ENCODE assay signal across 26 cellular contexts in the genomic region with DNA sequence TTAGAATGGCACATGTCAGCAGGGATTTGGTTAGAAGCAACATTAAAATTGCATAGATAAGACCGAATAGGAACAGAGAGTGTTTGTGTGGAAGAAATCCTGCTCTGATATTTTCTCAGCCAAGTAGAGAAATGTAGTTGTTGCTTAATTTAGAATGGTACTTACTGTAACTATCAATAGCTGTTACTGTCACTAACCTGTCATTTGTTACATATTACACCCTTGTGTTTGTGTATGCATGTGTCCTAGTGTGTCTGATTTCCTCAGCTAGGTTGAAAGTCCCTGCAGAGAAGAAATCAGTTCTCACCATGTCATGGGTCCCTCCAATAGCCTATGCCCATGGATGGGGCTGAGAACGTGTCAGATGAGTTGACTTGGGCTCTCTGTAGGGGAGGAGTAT.
A peak's percentile ranks its signal among the peaks of the same experiment; 100 is the strongest.
DNase-seq lines count a peak whose midpoint lies in the region; ATAC-seq, FAIRE-seq and TF ChIP-seq lines count a peak whose summit lies in the region.
"Had no signal": no experiment of that assay in that cellular context is flagged by ENCODE, and none has a peak within 500 bp of the region (broad histone marks: within the 10 kb centered on the region; RNA-seq: fewer than 3 reads in every experiment).

No MANE protein-coding gene starts in this region.

- WGBS in HepG2 (ENCODE audit: low lambda C conversion rate) = 89% methylated on average over 2 of the region's 2 CpGs
- WGBS in right lobe of liver (ENCODE audit: insufficient coverage, low coverage, low lambda C conversion rate, missing lambda C conversion rate) = 8% methylated on average over 1 of the region's 2 CpGs

- H3K4me2 ChIP-seq in HepG2 (ENCODE audit: low read depth, low read length) = no peak overlapping the region
- H3K4me2 ChIP-seq: SK-N-SH had no signal

- no peak for TF ChIP-seq POLR2A in HepG2 (IDR thresholded peaks at IDR 0.05; ENCODE audit: insufficient read depth in 1 of 2, low read depth in 2 of 2, low read length in 2 of 2)
- TF ChIP-seq POLR2A in right lobe of liver (IDR thresholded peaks at IDR 0.05) = no peak

- H3K27me3 Mint-ChIP-seq in nephron (ENCODE audit: low read depth) = peaks cover under 1% of the 10 kb centered on the region
- H3K27me3 Mint-ChIP-seq in progenitor cell of endocrine pancreas = no peaks in the 10 kb centered on the region
- H3K27me3 Mint-ChIP-seq: activated CD4-positive, alpha-beta memory T cell treated with anti-CD3 and anti-CD28 coated beads for 36 hours; central memory CD8-positive, alpha-beta T cell had no signal

- peak overlapping the region; percentile 27 for H3K27ac ChIP-seq in HepG2 (ENCODE audit: extremely low read length, insufficient read depth, low read length)
- H3K27ac ChIP-seq in right lobe of liver = peak overlapping the region in 1 of 3 donors; percentile 35
- peak overlapping the region; percentile 59 for H3K27ac ChIP-seq in epithelial cell of prostate

- DNase-seq in HepG2 (ENCODE audit: low spot score) (no peak), right lobe of liver (no peak), epithelial cell of prostate (ENCODE audit: low read depth, low spot score) (no peak), GF-D8 (lab: John Stamatoyannopoulos, UW) (no peak), progenitor cell of endocrine pancreas (ENCODE audit: low spot score, unreplicated experiment) (no peak)
- DNase-seq in stimulated activated CD4-positive, alpha-beta T cell treated with anti-CD3 and anti-CD28 coated beads, Interleukin-4, amount 100 ng/mL, for 1 hour = no peak
- DNase-seq: activated CD4-positive, alpha-beta memory T cell treated with anti-CD3 and anti-CD28 coated beads for 36 hours; activated CD4-positive, CD25-positive, alpha-beta regulatory T cell; CD4-positive, CD25-positive, alpha-beta regulatory T cell; effector CD4-positive, alpha-beta T cell; kidney glomerular epithelial cell; natural killer cell; NCI-H1694 treated with DMSO at 0.1 percent for 48 hours; NCI-H748 treated with DMSO at 0.1 percent for 48 hours; SK-N-SH; stimulated activated CD4-positive, alpha-beta T cell treated with anti-CD3 and anti-CD28 coated beads, Interleukin-4, amount 100 ng/mL, for 24 hours; uterus had no signal

- FAIRE-seq in HepG2 (lab: Jason Lieb, UNC) = no peak
- FAIRE-seq: frontal cortex, GM12878 had no signal

- no peak overlapping the region for H3K9ac ChIP-seq in HepG2 (ENCODE audit: insufficient read depth, low read depth, low read length)
- H3K9ac ChIP-seq: SK-N-SH had no signal

- no peak for TF ChIP-seq EP300 in HepG2 (IDR thresholded peaks at IDR 0.05; ENCODE audit: low read depth in 2 of 2, low read length in 2 of 2)
- TF ChIP-seq EP300 in HepG2 (CRISPR knock-in tag; IDR thresholded peaks at IDR 0.05; ENCODE audit: borderline replicate concordance) = no peak

- H3K36me3 Mint-ChIP-seq in nephron (ENCODE audit: low read depth) = no peaks in the 10 kb centered on the region
- H3K36me3 Mint-ChIP-seq in progenitor cell of endocrine pancreas (ENCODE audit: insufficient read depth) = no peaks in the 10 kb centered on the region
- H3K36me3 Mint-ChIP-seq: activated CD4-positive, alpha-beta memory T cell treated with anti-CD3 and anti-CD28 coated beads for 36 hours; CD4-positive, CD25-positive, alpha-beta regulatory T cell; natural killer cell had no signal

- H4K20me1 ChIP-seq in HepG2 (ENCODE audit: insufficient read depth, low read length) = no peaks in the 10 kb centered on the region

- ATAC-seq in HepG2 (no peak), right lobe of liver (no peak), GM18907 (IDR thresholded peaks at IDR 0.05; ENCODE audit: unreplicated experiment) (no peak)
- ATAC-seq: natural killer cell, Panc1 had no signal

- H3K9me3 Mint-ChIP-seq in nephron = no peaks in the 10 kb centered on the region
- no peaks in the 10 kb centered on the region for H3K9me3 Mint-ChIP-seq in progenitor cell of endocrine pancreas (ENCODE audit: low read depth)
- H3K9me3 Mint-ChIP-seq: activated CD4-positive, alpha-beta memory T cell treated with anti-CD3 and anti-CD28 coated beads for 36 hours; CD4-positive, CD25-positive, alpha-beta regulatory T cell; central memory CD8-positive, alpha-beta T cell; natural killer cell; T-helper 2 cell treated with Interferon-gamma antibody and Interleukin-4, amounts not matched to agents 5 μg/mL and 100 μg/mL, for 36 hours had no signal

- CTCF ChIA-PET in HepG2 (lab: Yijun Ruan, JAX; ENCODE audit: low intra/inter-chr PET ratio, low total read pairs) = no interaction called here

- H3K36me3 ChIP-seq in HepG2 (replicated peaks in 1 of 2; ENCODE audit: control insufficient read depth in 1 of 2, insufficient read depth in 2 of 2, low read length in 2 of 2) (peaks cover 0 to 3% of the 10 kb centered on the region in 2 experiments; a peak in 2 of 5 replicates), right lobe of liver (no peaks in the 10 kb centered on the region)
- H3K36me3 ChIP-seq: prostate gland, uterus had no signal

- no peaks in the 10 kb centered on the region for H3K9me3 ChIP-seq in HepG2 (ENCODE audit: low read length)
- no peaks in the 10 kb centered on the region for H3K9me3 ChIP-seq in right lobe of liver
- H3K9me3 ChIP-seq: prostate gland, SK-N-SH, uterus had no signal

- intact Hi-C loops in HepG2 (cut with micrococcal nuclease; ENCODE audit: unreplicated experiment) (no loop called here), right lobe of liver (cut with DNase I) (no loop called here)

- H3K4me3 Mint-ChIP-seq in nephron = no peak overlapping the region
- H3K4me3 Mint-ChIP-seq in progenitor cell of endocrine pancreas (ENCODE audit: low read depth) = no peak overlapping the region
- H3K4me3 Mint-ChIP-seq: activated CD4-positive, alpha-beta memory T cell treated with anti-CD3 and anti-CD28 coated beads for 36 hours; CD4-positive, CD25-positive, alpha-beta regulatory T cell; central memory CD8-positive, alpha-beta T cell; natural killer cell; T-helper 2 cell treated with Interferon-gamma antibody and Interleukin-4, amounts not matched to agents 5 μg/mL and 100 μg/mL, for 36 hours had no signal

- H3K27me3 ChIP-seq in HepG2 (ENCODE audit: control insufficient read depth in 1 of 2, insufficient read depth in 2 of 2, low read length in 2 of 2) = no peaks in the 10 kb centered on the region
- H3K27me3 ChIP-seq in right lobe of liver = no peaks in the 10 kb centered on the region
- H3K27me3 ChIP-seq: uterus had no signal

- no peak for TF ChIP-seq RAD21 in HepG2 (CRISPR knock-in tag; IDR thresholded peaks at IDR 0.05)

- H3K4me3 ChIP-seq in HepG2 (replicated peaks in 1 of 3; ENCODE audit: insufficient read depth in 1 of 3, low read depth in 2 of 3, low read length in 3 of 3) (no peak overlapping the region), right lobe of liver (no peak overlapping the region)
- H3K4me3 ChIP-seq: GM12878, prostate gland, skin epidermis, uterus had no signal

- no peak overlapping the region for H2AFZ ChIP-seq in HepG2 (ENCODE audit: low read length)

- POLR2A ChIA-PET in HepG2 (lab: Yijun Ruan, JAX) = interaction anchor here (1.0 to 1.6 kb wide), 3 partner anchors 8 to 39 kb away, joined by 3 to 4 read pairs (median 4); no protein-coding TSS in a partner anchor

- peaks cover 35% of the 10 kb centered on the region for H3K4me1 Mint-ChIP-seq in nephron
- peaks cover 42% of the 10 kb centered on the region for H3K4me1 Mint-ChIP-seq in progenitor cell of endocrine pancreas (ENCODE audit: low read depth)

- peak overlapping the region in 2 of 3 experiments; percentile 4 to 30 for H3K27ac Mint-ChIP-seq in nephron
- H3K27ac Mint-ChIP-seq in progenitor cell of endocrine pancreas = no peak overlapping the region
- H3K27ac Mint-ChIP-seq: activated CD4-positive, alpha-beta memory T cell treated with anti-CD3 and anti-CD28 coated beads for 36 hours; CD4-positive, CD25-positive, alpha-beta regulatory T cell; natural killer cell; T-helper 2 cell treated with Interferon-gamma antibody and Interleukin-4, amounts not matched to agents 5 μg/mL and 100 μg/mL, for 36 hours had no signal

- in situ Hi-C loops in HepG2 (cut with HindIII; ENCODE audit: extremely low pct_ligation_motif_present, low pct_unique_long_range_greater_than_20kb) = no loop called here

- peaks cover 79% of the 10 kb centered on the region for H3K79me2 ChIP-seq in HepG2 (ENCODE audit: insufficient read depth, low read length)

- TF ChIP-seq CTCF in HepG2 (CRISPR knock-in tag; IDR thresholded peaks at IDR 0.05) (no peak), right lobe of liver (IDR thresholded peaks at IDR 0.05) (no peak), nephron (IDR thresholded peaks at IDR 0.05; ENCODE audit: unreplicated experiment in 3 of 3) (no peak), progenitor cell of endocrine pancreas (IDR thresholded peaks at IDR 0.05; ENCODE audit: unreplicated experiment) (no peak)

- H3K4me1 ChIP-seq in HepG2 (ENCODE audit: insufficient read depth, low read length) (peaks cover 91% of the 10 kb centered on the region), right lobe of liver (peaks cover 0 to 24% (median 12%) of the 10 kb centered on the region in 4 donors)

- BruUV-seq in HepG2 (replicated peaks; lab: Mats Ljungman, UMichigan) = no TSS peak

TF ChIP-seq in HepG2, 621 proteins besides CTCF, POLR2A, EP300 and RAD21 (continues in another document):
- TF ChIP-seq, protein P1, sequence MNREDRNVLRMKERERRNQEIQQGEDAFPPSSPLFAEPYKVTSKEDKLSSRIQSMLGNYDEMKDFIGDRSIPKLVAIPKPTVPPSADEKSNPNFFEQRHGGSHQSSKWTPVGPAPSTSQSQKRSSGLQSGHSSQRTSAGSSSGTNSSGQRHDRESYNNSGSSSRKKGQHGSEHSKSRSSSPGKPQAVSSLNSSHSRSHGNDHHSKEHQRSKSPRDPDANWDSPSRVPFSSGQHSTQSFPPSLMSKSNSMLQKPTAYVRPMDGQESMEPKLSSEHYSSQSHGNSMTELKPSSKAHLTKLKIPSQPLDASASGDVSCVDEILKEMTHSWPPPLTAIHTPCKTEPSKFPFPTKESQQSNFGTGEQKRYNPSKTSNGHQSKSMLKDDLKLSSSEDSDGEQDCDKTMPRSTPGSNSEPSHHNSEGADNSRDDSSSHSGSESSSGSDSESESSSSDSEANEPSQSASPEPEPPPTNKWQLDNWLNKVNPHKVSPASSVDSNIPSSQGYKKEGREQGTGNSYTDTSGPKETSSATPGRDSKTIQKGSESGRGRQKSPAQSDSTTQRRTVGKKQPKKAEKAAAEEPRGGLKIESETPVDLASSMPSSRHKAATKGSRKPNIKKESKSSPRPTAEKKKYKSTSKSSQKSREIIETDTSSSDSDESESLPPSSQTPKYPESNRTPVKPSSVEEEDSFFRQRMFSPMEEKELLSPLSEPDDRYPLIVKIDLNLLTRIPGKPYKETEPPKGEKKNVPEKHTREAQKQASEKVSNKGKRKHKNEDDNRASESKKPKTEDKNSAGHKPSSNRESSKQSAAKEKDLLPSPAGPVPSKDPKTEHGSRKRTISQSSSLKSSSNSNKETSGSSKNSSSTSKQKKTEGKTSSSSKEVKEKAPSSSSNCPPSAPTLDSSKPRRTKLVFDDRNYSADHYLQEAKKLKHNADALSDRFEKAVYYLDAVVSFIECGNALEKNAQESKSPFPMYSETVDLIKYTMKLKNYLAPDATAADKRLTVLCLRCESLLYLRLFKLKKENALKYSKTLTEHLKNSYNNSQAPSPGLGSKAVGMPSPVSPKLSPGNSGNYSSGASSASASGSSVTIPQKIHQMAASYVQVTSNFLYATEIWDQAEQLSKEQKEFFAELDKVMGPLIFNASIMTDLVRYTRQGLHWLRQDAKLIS (CRISPR knock-in tag; IDR thresholded peaks at IDR 0.05) = no peak
